8 cellular contexts compared by ENCODE assay signal in genomic region chr16:2475413-2476344, GRCh38. TPM values are rescaled to one million over a fixed set of nuclear protein-coding genes. Genes with fewer than 3 reads are reported as not detected.
DNase-seq lines count a peak whose midpoint lies in the region; ATAC-seq, FAIRE-seq and TF ChIP-seq lines count a peak whose summit lies in the region.

No MANE protein-coding gene starts in this region.

- H3K4me3 ChIP-seq in esophagus (ENCODE audit: low read depth in 1 of 2, low read length in 2 of 2), result peak overlapping the region; percentile 46 to 69
- H3K4me3 ChIP-seq in ovary, result peak overlapping the region; percentile 62

- H3K9me3 ChIP-seq in esophagus (ENCODE audit: control insufficient read depth in 2 of 2, insufficient read depth in 1 of 2, low read depth in 1 of 2, low read length in 1 of 2), result no peaks in the 10 kb centered on the region
- no peaks in the 10 kb centered on the region for H3K9me3 ChIP-seq in ovary

- peaks cover 0 to 4% of the 10 kb centered on the region in 2 donors for H3K27me3 ChIP-seq in esophagus (ENCODE audit: control insufficient read depth in 1 of 2, insufficient read depth in 2 of 2, low read length in 2 of 2)
- peaks cover 6% of the 10 kb centered on the region for H3K27me3 ChIP-seq in ovary

- no peak for TF ChIP-seq EP300 in ovary (IDR thresholded peaks at IDR 0.05)

- H3K4me1 ChIP-seq in esophagus (ENCODE audit: control insufficient read depth in 2 of 2, insufficient read depth in 2 of 2, low read length in 1 of 2), result peaks cover 8 to 25% of the 10 kb centered on the region in 2 donors
- H3K4me1 ChIP-seq in ovary (ENCODE audit: insufficient read depth), result peaks cover 9% of the 10 kb centered on the region

- DNase-seq in GM12891 (ENCODE audit: insufficient read length, low spot score) (no peak), ovary (peak in 1 of 5 donors; percentile 34), Kasumi-1 (lab: John Stamatoyannopoulos, UW) (no peak), middle frontal gyrus (ENCODE audit: extremely low spot score, low spot score) (no peak)
- peak; percentile 46 for DNase-seq in activated CD4-positive, alpha-beta T cell treated with anti-CD3 and anti-CD28 coated beads for 48 hours
- DNase-seq in activated CD4-positive, CD25-positive, alpha-beta regulatory T cell treated with anti-CD3 and anti-CD28 coated beads, Interleukin-2, amount 50 U/mL, for 72 hours, result no peak

- peak; percentile 11 for ATAC-seq in HG03342 (IDR thresholded peaks at IDR 0.05; ENCODE audit: unreplicated experiment)

- peak; percentile 41 for FAIRE-seq in GM12891 (lab: Jason Lieb, UNC)

- intact Hi-C loops in ovary (cut with DNase I), result no loop called here

- TF ChIP-seq CTCF in ovary (IDR thresholded peaks at IDR 0.05), result no peak

- H3K36me3 ChIP-seq in esophagus (ENCODE audit: control insufficient read depth in 2 of 2, insufficient read depth in 2 of 2, low read length in 1 of 2) (no peaks in the 10 kb centered on the region), ovary (no peaks in the 10 kb centered on the region)

- TF ChIP-seq POLR2A in GM12891 (IDR thresholded peaks at IDR 0.05; ENCODE audit: low read depth, low read length), result no peak
- no peak for TF ChIP-seq POLR2A in ovary (IDR thresholded peaks at IDR 0.05)

- H3K27ac ChIP-seq in esophagus (ENCODE audit: low read depth in 2 of 2, low read length in 1 of 2) (no peak overlapping the region), ovary (no peak overlapping the region)

- 10 to 12% methylated on average over 51 to 55 of the region's 55 CpGs for WGBS in esophagus, 2 donors
- WGBS in ovary, 3 donors, result 10 to 15% (median 11%) methylated on average over 39 to 55 of the region's 55 CpGs

TF ChIP-seq in GM12891, 5 proteins besides CTCF, POLR2A, EP300 and RAD21:
- no peak for TF ChIP-seq PAX5 (IDR thresholded peaks at IDR 0.05; ENCODE audit: insufficient read depth, low read length, severe bottlenecking)
- no peak for TF ChIP-seq SPI1 (IDR thresholded peaks at IDR 0.05; ENCODE audit: low read depth, low read length)
- TF ChIP-seq TAF1 (IDR thresholded peaks at IDR 0.05; ENCODE audit: low read depth, low read length), result no peak
- no peak for TF ChIP-seq POLR2AphosphoS5 (IDR thresholded peaks at IDR 0.05; ENCODE audit: low read depth, low read length)
- no peak for TF ChIP-seq POU2F2 (IDR thresholded peaks at IDR 0.05; ENCODE audit: low read depth, low read length)
TF ChIP-seq in GM12891: peak in this region for 0.

RNA-seq across cellular contexts. Expression of gene TBC1D24, which starts 0.8 kb away (rescaled TPM):
- polyA plus RNA-seq in GM12891 (2012; ENCODE audit: low read depth, missing spikeins), result 1.1 TPM
- polyA plus RNA-seq in esophagus, result 1 to 10 TPM; 1.3 to 2.8 TPM
- 1 to 10 TPM; 2.5 to 8.1 (median 6.7) TPM for total RNA-seq in ovary
- polyA plus RNA-seq in ovary, result 1 to 10 TPM; 1.9 to 2.3 TPM

RNA-seq across cellular contexts. Expression of gene NTN3, which starts 4.6 kb away (rescaled TPM):
- not detected for polyA plus RNA-seq in GM12891 (2012; ENCODE audit: low read depth, missing spikeins)
- polyA plus RNA-seq in esophagus (under 1 TPM in 1 of 2 donors, not detected in 1; 0.06 TPM), ovary (under 1 TPM in 1 of 2 donors, not detected in 1; 0.13 TPM)
- under 1 TPM in 3 of 7 donors, not detected in 4; 0.12 to 0.34 (median 0.26) TPM for total RNA-seq in ovary

RNA-seq across cellular contexts. Expression of gene TEDC2, which starts 15.8 kb away (rescaled TPM):
- 10.8 TPM for polyA plus RNA-seq in GM12891 (2012; ENCODE audit: low read depth, missing spikeins)
- polyA plus RNA-seq in esophagus (1 to 10 TPM; 3.7 to 6.0 TPM), ovary (1 to 10 TPM in 1 of 2 donors, not detected in 1; 1.2 TPM)
- total RNA-seq in ovary, result 1 to 10 TPM in 3 of 7 donors, under 1 TPM in 2, not detected in 2; 0.38 to 2.0 (median 1.4) TPM

RNA-seq across cellular contexts. Expression of gene ATP6V0C, which starts 38.1 kb away (rescaled TPM):
- polyA plus RNA-seq in GM12891 (2012; ENCODE audit: low read depth, missing spikeins), result 103 TPM
- polyA plus RNA-seq in esophagus (100 to 1,000 TPM; 196 to 214 TPM), ovary (100 to 1,000 TPM in 1 of 2 donors, 10 to 100 TPM in 1; 82.6 to 119 TPM)
- total RNA-seq in ovary, result 100 to 1,000 TPM in 5 of 7 donors, 10 to 100 TPM in 2; 34.8 to 143 (median 119) TPM

RNA-seq across cellular contexts. Expression of gene AMDHD2, which starts 44.5 kb away (rescaled TPM):
- 14.2 TPM for polyA plus RNA-seq in GM12891 (2012; ENCODE audit: low read depth, missing spikeins)
- 10 to 100 TPM; 18.8 to 24.1 TPM for polyA plus RNA-seq in esophagus
- total RNA-seq in ovary, result 10 to 100 TPM; 14.5 to 28.7 (median 26.9) TPM
- polyA plus RNA-seq in ovary, result 10 to 100 TPM in 1 of 2 donors, under 1 TPM in 1; 0.47 to 25.6 TPM
